Comparison of ENCODE assay signal across 34 cellular contexts in the genomic region with DNA sequence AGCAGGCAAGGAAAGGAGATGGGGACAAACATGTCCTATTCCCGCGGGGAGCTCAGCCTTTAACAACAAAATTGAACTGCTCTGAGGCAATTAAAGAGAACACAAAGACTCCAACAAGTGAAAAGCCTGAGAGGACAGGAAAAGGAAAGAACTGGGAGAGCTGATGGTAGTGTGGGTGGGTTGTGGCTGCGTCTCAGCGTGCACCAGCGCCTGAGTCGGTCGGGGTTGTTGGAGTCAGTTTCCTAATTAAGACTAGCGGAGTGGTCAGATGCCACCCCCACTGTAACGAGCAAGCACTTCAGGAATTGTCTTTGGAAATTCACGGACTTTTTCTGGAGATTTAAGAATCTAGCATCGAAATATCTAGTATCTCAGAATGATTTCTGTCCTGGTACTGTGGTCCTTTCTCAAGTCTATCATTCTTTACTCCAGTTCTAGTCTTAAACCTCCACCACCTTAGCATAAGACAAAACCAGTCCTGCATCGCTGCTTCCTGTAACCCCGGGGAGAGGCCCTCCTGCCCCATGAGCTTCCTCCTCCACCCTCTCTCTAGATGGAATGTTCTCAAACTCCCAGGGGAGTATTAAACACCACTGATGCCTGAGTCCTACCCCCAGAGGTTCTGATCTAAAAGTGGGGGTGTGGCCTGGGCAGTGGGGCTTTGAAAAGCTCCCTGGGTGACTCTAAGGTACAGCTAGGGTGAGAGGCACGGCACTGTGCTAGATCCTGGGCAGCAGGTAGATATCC.
DNase-seq lines count a peak whose midpoint lies in the region; ATAC-seq and TF ChIP-seq lines count a peak whose summit lies in the region.
"Had no signal": no experiment of that assay in that cellular context is flagged by ENCODE, and none has a peak within 500 bp of the region (broad histone marks: within the 10 kb centered on the region; RNA-seq: fewer than 3 reads in every experiment).

No MANE protein-coding gene starts in this region.

- H3K9me3 Mint-ChIP-seq in stimulated activated naive B cell treated with anti-CD40 and anti-IgM and Interleukin-4, amounts not matched to agents 10 μg/mL and 1 μg/mL and 100 μg/mL, for 72 hours, result no peaks in the 10 kb centered on the region
- no peaks in the 10 kb centered on the region for H3K9me3 Mint-ChIP-seq in activated naive CD8-positive, alpha-beta T cell treated with anti-CD3 and anti-CD28 coated beads, Interleukin-2, amount 50 U/mL, for 24 hours
- H3K9me3 Mint-ChIP-seq: activated naive CD4-positive, alpha-beta T cell treated with anti-CD3 and anti-CD28 coated beads for 36 hours; activated T-cell treated with anti-CD3 and anti-CD28 coated beads, Interleukin-2, amount 50 U/mL, for 4 hours; effector memory CD8-positive, alpha-beta T cell; mesothelial cell of epicardium; stimulated activated naive CD8-positive, alpha-beta T cell treated with anti-CD3 and anti-CD28 coated beads, Interleukin-15, amount 100 ng/mL, for 72 hours; T-cell had no signal

- H3K4me3 Mint-ChIP-seq in stimulated activated naive B cell treated with anti-CD40 and anti-IgM and Interleukin-4, amounts not matched to agents 10 μg/mL and 1 μg/mL and 100 μg/mL, for 72 hours, result no peak overlapping the region
- H3K4me3 Mint-ChIP-seq in activated naive CD8-positive, alpha-beta T cell treated with anti-CD3 and anti-CD28 coated beads, Interleukin-2, amount 50 U/mL, for 24 hours, result no peak overlapping the region
- H3K4me3 Mint-ChIP-seq: activated CD4-positive, alpha-beta T cell treated with anti-CD3 and anti-CD28 coated beads for 36 hours; activated naive CD4-positive, alpha-beta T cell treated with anti-CD3 and anti-CD28 coated beads for 36 hours; activated T-cell treated with anti-CD3 and anti-CD28 coated beads, Interleukin-2, amount 50 U/mL, for 4 hours; effector memory CD8-positive, alpha-beta T cell; mesothelial cell of epicardium; naive thymus-derived CD8-positive, alpha-beta T cell; stimulated activated naive CD8-positive, alpha-beta T cell treated with anti-CD3 and anti-CD28 coated beads, Interleukin-15, amount 100 ng/mL, for 72 hours; T-cell had no signal

- peaks cover 4 to 8% of the 10 kb centered on the region in 2 donors for H3K27me3 Mint-ChIP-seq in stimulated activated naive B cell treated with anti-CD40 and anti-IgM and Interleukin-4, amounts not matched to agents 10 μg/mL and 1 μg/mL and 100 μg/mL, for 72 hours
- H3K27me3 Mint-ChIP-seq in activated naive CD8-positive, alpha-beta T cell treated with anti-CD3 and anti-CD28 coated beads, Interleukin-2, amount 50 U/mL, for 24 hours, result peaks cover 17% of the 10 kb centered on the region

- TF ChIP-seq CTCF in fibroblast of mammary gland (conservative IDR thresholded peaks at IDR 0.05; ENCODE audit: control insufficient read depth, insufficient read depth, low read depth, low read length), result no peak

- ATAC-seq in stimulated activated naive B cell treated with anti-CD40 and anti-IgM and Interleukin-4, amounts not matched to agents 10 μg/mL and 1 μg/mL and 100 μg/mL, for 72 hours (replicated peaks), result peak; percentile 69 to 84
- ATAC-seq in GM18909 (IDR thresholded peaks at IDR 0.05; ENCODE audit: poor library complexity, unreplicated experiment), result no peak
- no peak for ATAC-seq in activated naive CD8-positive, alpha-beta T cell treated with anti-CD3 and anti-CD28 coated beads, Interleukin-2, amount 50 U/mL, for 24 hours
- ATAC-seq: activated CD4-positive, alpha-beta T cell treated with anti-CD3 and anti-CD28 coated beads for 36 hours; activated T-cell treated with anti-CD3 and anti-CD28 coated beads, Interleukin-2, amount 50 U/mL, for 4 hours; effector memory CD8-positive, alpha-beta T cell; gastrocnemius medialis; left lung; naive thymus-derived CD8-positive, alpha-beta T cell; pancreas; right cardiac atrium; stimulated activated naive CD8-positive, alpha-beta T cell treated with anti-CD3 and anti-CD28 coated beads, Interleukin-15, amount 100 ng/mL, for 72 hours; T-cell had no signal

- H3K4me1 Mint-ChIP-seq in stimulated activated naive B cell treated with anti-CD40 and anti-IgM and Interleukin-4, amounts not matched to agents 10 μg/mL and 1 μg/mL and 100 μg/mL, for 72 hours, result peaks cover 6 to 12% of the 10 kb centered on the region in 2 donors
- H3K4me1 Mint-ChIP-seq in activated naive CD8-positive, alpha-beta T cell treated with anti-CD3 and anti-CD28 coated beads, Interleukin-2, amount 50 U/mL, for 24 hours, result no peaks in the 10 kb centered on the region
- H3K4me1 Mint-ChIP-seq: activated CD4-positive, alpha-beta T cell treated with anti-CD3 and anti-CD28 coated beads for 36 hours; naive thymus-derived CD8-positive, alpha-beta T cell; stimulated activated naive CD8-positive, alpha-beta T cell treated with anti-CD3 and anti-CD28 coated beads, Interleukin-15, amount 100 ng/mL, for 72 hours; T-cell had no signal

- H3K27ac Mint-ChIP-seq in stimulated activated naive B cell treated with anti-CD40 and anti-IgM and Interleukin-4, amounts not matched to agents 10 μg/mL and 1 μg/mL and 100 μg/mL, for 72 hours, result no peak overlapping the region
- H3K27ac Mint-ChIP-seq in activated naive CD8-positive, alpha-beta T cell treated with anti-CD3 and anti-CD28 coated beads, Interleukin-2, amount 50 U/mL, for 24 hours, result no peak overlapping the region
- H3K27ac Mint-ChIP-seq: activated CD4-positive, alpha-beta T cell treated with anti-CD3 and anti-CD28 coated beads for 36 hours; activated naive CD4-positive, alpha-beta T cell treated with anti-CD3 and anti-CD28 coated beads for 36 hours; effector memory CD8-positive, alpha-beta T cell; mesothelial cell of epicardium; naive thymus-derived CD8-positive, alpha-beta T cell; T-cell had no signal

- no peak overlapping the region for H3K4me3 ChIP-seq in fibroblast of mammary gland (ENCODE audit: control insufficient read depth, low read depth, low read length)
- H3K4me3 ChIP-seq: coronary artery, gastrocnemius medialis, HAP-1, left lung, pancreas, Peyer's patch, SJCRH30, tibial artery had no signal

- DNase-seq in NCI-H526 (lab: John Stamatoyannopoulos, UW) (peak; percentile 9 to 49), NCI-H526 treated with DMSO at 0.1 percent for 48 hours (lab: John Stamatoyannopoulos, UW) (no peak), NCI-H1436 treated with DMSO at 0.1 percent for 48 hours (lab: John Stamatoyannopoulos, UW) (peak; percentile 44), fibroblast of mammary gland (ENCODE audit: low read depth) (peak; percentile 28), NAMALWA (ENCODE audit: low spot score) (no peak)
- DNase-seq in stimulated activated naive B cell treated with anti-CD40 and anti-IgM and Interleukin-4, amounts not matched to agents 10 μg/mL and 1 μg/mL and 100 μg/mL, for 72 hours, result peak; percentile 4
- DNase-seq in activated naive CD8-positive, alpha-beta T cell treated with anti-CD3 and anti-CD28 coated beads, Interleukin-2, amount 50 U/mL, for 24 hours, result no peak
- DNase-seq: 8988T; activated CD4-positive, alpha-beta T cell treated with anti-CD3 and anti-CD28 coated beads for 36 hours; activated naive CD4-positive, alpha-beta T cell treated with anti-CD3 and anti-CD28 coated beads for 36 hours; activated T-cell treated with anti-CD3 and anti-CD28 coated beads, Interleukin-2, amount 50 U/mL, for 4 hours; AML-193; DMS153; effector memory CD8-positive, alpha-beta T cell; gastrocnemius medialis; hippocampal formation; left lung; naive thymus-derived CD8-positive, alpha-beta T cell; NCI-H1092 treated with DMSO at 0.1 percent for 48 hours; NCI-H2081; NCI-H446 treated with DMSO at 0.1 percent for 48 hours; pancreas; Peyer's patch; right cardiac atrium; SJCRH30; stimulated activated CD4-positive, alpha-beta T cell treated with anti-CD3 and anti-CD28 coated beads, Interleukin-12 subunit alpha, Interleukin-12 subunit beta, amount 100 ng/mL, for 4 hours; stimulated activated CD4-positive, alpha-beta T cell treated with anti-CD3 and anti-CD28 coated beads, Interleukin-4, amount 100 ng/mL, for 4 hours; stimulated activated naive CD8-positive, alpha-beta T cell treated with anti-CD3 and anti-CD28 coated beads, Interleukin-15, amount 100 ng/mL, for 72 hours; T-cell; tibial artery had no signal

- no peaks in the 10 kb centered on the region for H3K36me3 Mint-ChIP-seq in stimulated activated naive B cell treated with anti-CD40 and anti-IgM and Interleukin-4, amounts not matched to agents 10 μg/mL and 1 μg/mL and 100 μg/mL, for 72 hours
- H3K36me3 Mint-ChIP-seq in activated naive CD8-positive, alpha-beta T cell treated with anti-CD3 and anti-CD28 coated beads, Interleukin-2, amount 50 U/mL, for 24 hours (ENCODE audit: low read depth), result no peaks in the 10 kb centered on the region
- H3K36me3 Mint-ChIP-seq: mesothelial cell of epicardium; naive thymus-derived CD8-positive, alpha-beta T cell; T-cell had no signal

Comparison
In these comparisons a context has a peak if more than half of its experiments do, and no peak if none do; other contexts are left out.
1. DNase-seq: peak in NCI-H526 (2 of 2), NCI-H1436 treated with DMSO at 0.1 percent for 48 hours (single experiment), fibroblast of mammary gland (single experiment) and stimulated activated naive B cell treated with anti-CD40 and anti-IgM and Interleukin-4, amounts not matched to agents 10 μg/mL and 1 μg/mL and 100 μg/mL, for 72 hours (single experiment); none in NCI-H526 treated with DMSO at 0.1 percent for 48 hours (single experiment), NAMALWA (single experiment) and activated naive CD8-positive, alpha-beta T cell treated with anti-CD3 and anti-CD28 coated beads, Interleukin-2, amount 50 U/mL, for 24 hours (single experiment).
2. ATAC-seq: peak in stimulated activated naive B cell treated with anti-CD40 and anti-IgM and Interleukin-4, amounts not matched to agents 10 μg/mL and 1 μg/mL and 100 μg/mL, for 72 hours (2 of 2); none in GM18909 (single experiment) and activated naive CD8-positive, alpha-beta T cell treated with anti-CD3 and anti-CD28 coated beads, Interleukin-2, amount 50 U/mL, for 24 hours (single experiment).